Comparison of ENCODE assay signal across 27 cellular contexts in the genomic region with DNA sequence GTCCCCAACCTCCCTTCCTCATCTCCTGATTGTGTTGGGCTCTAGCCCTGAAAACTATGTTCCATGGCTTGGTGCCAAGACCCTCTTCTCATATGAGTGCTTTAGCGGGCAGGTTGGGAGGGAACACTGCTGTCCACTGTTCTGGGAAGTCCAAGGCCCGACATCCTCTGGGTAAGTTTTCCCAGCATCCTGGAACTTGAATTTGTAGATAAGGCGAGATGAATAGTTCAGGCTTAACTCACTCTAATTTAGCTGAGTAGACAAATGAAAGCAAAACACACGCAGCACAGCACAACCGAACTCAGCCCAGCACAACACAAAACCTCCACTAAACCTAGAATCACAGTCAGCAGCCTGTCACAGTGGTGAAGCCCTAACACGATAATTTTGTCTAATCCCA.
DNase-seq lines count a peak whose midpoint lies in the region; ATAC-seq, FAIRE-seq and TF ChIP-seq lines count a peak whose summit lies in the region.
"Had no signal": no experiment of that assay in that cellular context is flagged by ENCODE, and none has a peak within 500 bp of the region (broad histone marks: within the 10 kb centered on the region; RNA-seq: fewer than 3 reads in every experiment).

No MANE protein-coding gene starts in this region.

- H2AK5ac ChIP-seq in H1 (ENCODE audit: low read depth, low read length) = no peak overlapping the region

- H3K23me2 ChIP-seq in H1 (ENCODE audit: low read depth, low read length) = no peaks in the 10 kb centered on the region

- no peak overlapping the region for H2BK12ac ChIP-seq in H1 (ENCODE audit: low read depth, low read length)

- H2BK120ac ChIP-seq in H1 (replicated peaks; ENCODE audit: low read depth, low read length) = no peak overlapping the region

- H3K27ac ChIP-seq in H1 (ENCODE audit: low read depth, low read length) (no peak overlapping the region), right cardiac atrium (ENCODE audit: low read length) (peak overlapping the region; percentile 56), thyroid gland (peak overlapping the region; percentile 55 to 87 (median 72))
- H3K27ac ChIP-seq: lower lobe of right lung, psoas muscle, RWPE1, upper lobe of left lung, WERI-Rb-1 had no signal

- no peak overlapping the region for H4K91ac ChIP-seq in H1 (replicated peaks; ENCODE audit: insufficient read length, low read length)

- CTCF ChIA-PET in H1 (lab: Charles Lee; ENCODE audit: partially characterized antibody) = interaction anchor here (0.8 to 1.3 kb wide), 3 partner anchors 16 to 531 kb away, joined by 3 to 4 read pairs (median 3); no protein-coding TSS in a partner anchor

- no peaks in the 10 kb centered on the region for H3K79me2 ChIP-seq in H1 (ENCODE audit: control insufficient read depth in 1 of 2, insufficient read depth in 2 of 2, low read length in 2 of 2)

- FAIRE-seq in H1 (lab: Jason Lieb, UNC) = no peak
- FAIRE-seq: kidney had no signal

- H3K56ac ChIP-seq in H1 (replicated peaks; ENCODE audit: insufficient read length, low read depth, low read length) = no peak overlapping the region

- H3K14ac ChIP-seq in H1 (ENCODE audit: insufficient read length) = no peak overlapping the region

- H4K8ac ChIP-seq in H1 (ENCODE audit: extremely low read depth, insufficient read depth, low read length) = no peak overlapping the region

- H3K9ac ChIP-seq in H1 (replicated peaks in 1 of 4; ENCODE audit: extremely low read depth in 1 of 4, low read depth in 3 of 4, low read length in 3 of 4) = no peak overlapping the region

- TF ChIP-seq EP300 in H1 (IDR thresholded peaks at IDR 0.05; ENCODE audit: borderline replicate concordance in 1 of 2, low read depth in 2 of 2, low read length in 2 of 2) = no peak

- intact Hi-C loops in Right ventricle myocardium inferior (cut with DNase I) = no loop called here
- intact Hi-C loops in cardiac septum (cut with DNase I) = no loop called here
- intact Hi-C loops in right cardiac atrium (cut with DNase I) = no loop called here
- intact Hi-C loops in thyroid gland (cut with DNase I) = no loop called here

- H3K4ac ChIP-seq in H1 (replicated peaks; ENCODE audit: insufficient read length, low read depth, low read length) = no peak overlapping the region

- no peak for TF ChIP-seq RAD21 in H1 (IDR thresholded peaks at IDR 0.05 in 1 of 2, conservative IDR thresholded peaks at IDR 0.05 in 1 of 2; ENCODE audit: low read depth in 2 of 2, low read length in 2 of 2)

- no peak overlapping the region for H2BK15ac ChIP-seq in H1 (ENCODE audit: low read length)

- H2AFZ ChIP-seq in H1 (ENCODE audit: low read length) = 0 out of 2 replicates have a peak overlapping the region, but pooled peaks have one; percentile 30

- H3K23ac ChIP-seq in H1 (ENCODE audit: insufficient read length) = no peak overlapping the region

- ATAC-seq in Right ventricle myocardium inferior (peak; percentile 20), right cardiac atrium (peak; percentile 41 to 55), GM18858 (IDR thresholded peaks at IDR 0.05; ENCODE audit: unreplicated experiment) (no peak), HG03439 (IDR thresholded peaks at IDR 0.05; ENCODE audit: unreplicated experiment) (no peak)
- ATAC-seq: activated naive CD4-positive, alpha-beta T cell treated with anti-CD3 and anti-CD28 coated beads, Interleukin-2, amount 50 U/mL, for 72 hours; activated T-helper 17 cell treated with anti-CD3 and anti-CD28 coated beads, Interleukin-2, amount 50 U/mL, for 72 hours; CD8-positive, alpha-beta T cell; lower lobe of right lung; naive thymus-derived CD8-positive, alpha-beta T cell; psoas muscle; stimulated activated memory B cell treated with anti-CD40 and anti-IgM and Interleukin-4, amounts not matched to agents 10 μg/mL and 1 μg/mL and 100 μg/mL, for 72 hours; T-cell had no signal

- H3K36me3 ChIP-seq in H1 (ENCODE audit: control insufficient read depth in 2 of 4, insufficient read depth in 4 of 4, low read length in 3 of 4) = no peaks in the 10 kb centered on the region
- no peaks in the 10 kb centered on the region for H3K36me3 ChIP-seq in thyroid gland
- H3K36me3 ChIP-seq: BE2C, lower lobe of right lung, upper lobe of left lung, WERI-Rb-1 had no signal

- no peaks in the 10 kb centered on the region for H3K79me1 ChIP-seq in H1 (ENCODE audit: low read depth, low read length)

- H4K5ac ChIP-seq in H1 (ENCODE audit: insufficient read length, low read depth, low read length) = no peak overlapping the region

- no peak overlapping the region for H2BK20ac ChIP-seq in H1 (ENCODE audit: low read length)

- H3K4me3 ChIP-seq in H1 (ENCODE audit: extremely low read depth in 1 of 4, insufficient read depth in 2 of 4, low read depth in 3 of 4, low read length in 4 of 4) (no peak overlapping the region), right cardiac atrium (ENCODE audit: low read length) (peak overlapping the region; percentile 3), thyroid gland (replicated peaks in 1 of 3) (no peak overlapping the region)
- H3K4me3 ChIP-seq: lower lobe of right lung, psoas muscle, upper lobe of left lung had no signal

- H2BK5ac ChIP-seq in H1 (ENCODE audit: low read depth, low read length) = no peak overlapping the region

- POLR2A ChIA-PET in H1 (lab: Charles Lee; ENCODE audit: partially characterized antibody) = no interaction called here

- no peaks in the 10 kb centered on the region for H4K20me1 ChIP-seq in H1 (replicated peaks in 1 of 2; ENCODE audit: control insufficient read depth in 1 of 2, insufficient read depth in 2 of 2, low read length in 2 of 2)

- DNase-seq in Right ventricle myocardium inferior (ENCODE audit: missing footprints) (no peak), cardiac septum (ENCODE audit: low spot score) (no peak), H1 (ENCODE audit: low read depth in 1 of 2, low spot score in 2 of 2) (no peak), right cardiac atrium (no peak), thyroid gland (peak; percentile 29 to 58), NCI-H524 treated with DMSO at 0.1 percent for 48 hours (lab: John Stamatoyannopoulos, UW) (no peak)
- DNase-seq: activated CD4-positive, alpha-beta T cell treated with anti-CD3 and anti-CD28 coated beads for 4 hours; BE2C; CD8-positive, alpha-beta T cell; EL; erythroblast; kidney; lower lobe of right lung; naive thymus-derived CD8-positive, alpha-beta T cell; NCI-H187 treated with DMSO at 0.1 percent for 48 hours; NCI-H226; NCI-H774; psoas muscle; T-cell; upper lobe of left lung; WERI-Rb-1 had no signal

- H3K27me3 ChIP-seq in H1 (replicated peaks in 1 of 4; ENCODE audit: control insufficient read depth in 3 of 4, extremely low read depth in 1 of 4, insufficient read depth in 3 of 4, low read length in 3 of 4) (no peaks in the 10 kb centered on the region), right cardiac atrium (ENCODE audit: control insufficient read depth, insufficient read depth) (no peaks in the 10 kb centered on the region), thyroid gland (no peaks in the 10 kb centered on the region)
- H3K27me3 ChIP-seq: BE2C, upper lobe of left lung had no signal

- WGBS in H1 (ENCODE audit: extremely low coverage in 1 of 2, insufficient coverage in 1 of 2, insufficient read length in 1 of 2, insufficient replicate concordance in 2 of 2, low coverage in 1 of 2, low lambda C conversion rate in 2 of 2, missing lambda C conversion rate in 1 of 2), 2 experiments = 91% methylated on average over 6 of the region's 6 CpGs; no CpG with 5 or more reads in 1 of the 2 experiments
- WGBS in right cardiac atrium = 23% methylated on average over 6 of the region's 6 CpGs
- 24 to 36% methylated on average over 6 of the region's 6 CpGs for WGBS in thyroid gland, 2 donors

- no peak for TF ChIP-seq CTCF in H1 (IDR thresholded peaks at IDR 0.05; ENCODE audit: control extremely low read depth in 1 of 3, insufficient read depth in 1 of 3, low read depth in 1 of 3, low read length in 3 of 3)
- TF ChIP-seq CTCF in thyroid gland (IDR thresholded peaks at IDR 0.05) = no peak

- H3K18ac ChIP-seq in H1 (ENCODE audit: extremely low read depth, low read length) = no peak overlapping the region

- no peak for TF ChIP-seq POLR2A in H1 (IDR thresholded peaks at IDR 0.05; ENCODE audit: control extremely low read depth in 1 of 2, low read depth in 2 of 2, low read length in 2 of 2)
- TF ChIP-seq POLR2A in thyroid gland (IDR thresholded peaks at IDR 0.05) = no peak

- no peaks in the 10 kb centered on the region for H3K9me3 ChIP-seq in H1 (ENCODE audit: insufficient read depth in 2 of 2, low read depth in 1 of 2, low read length in 1 of 2)
- no peaks in the 10 kb centered on the region for H3K9me3 ChIP-seq in right cardiac atrium (ENCODE audit: control insufficient read depth, low read length)
- no peaks in the 10 kb centered on the region for H3K9me3 ChIP-seq in thyroid gland
- H3K9me3 ChIP-seq: BE2C, lower lobe of right lung, psoas muscle, upper lobe of left lung had no signal

- no peaks in the 10 kb centered on the region for H3K4me1 ChIP-seq in H1 (replicated peaks in 1 of 4; ENCODE audit: control insufficient read depth in 3 of 4, insufficient read depth in 4 of 4, low read length in 3 of 4)
- H3K4me1 ChIP-seq in right cardiac atrium (ENCODE audit: control insufficient read depth, insufficient read depth, low read length) = peaks cover 4% of the 10 kb centered on the region
- H3K4me1 ChIP-seq in thyroid gland = peaks cover 4 to 18% of the 10 kb centered on the region in 2 donors
- H3K4me1 ChIP-seq: BE2C, lower lobe of right lung, psoas muscle, upper lobe of left lung had no signal

- H3K4me2 ChIP-seq in H1 (ENCODE audit: insufficient read depth in 1 of 2, low read depth in 2 of 2, low read length in 2 of 2) = no peak overlapping the region

TF ChIP-seq in H1, 55 proteins besides CTCF, POLR2A, EP300 and RAD21:
- TF ChIP-seq SAP30 (IDR thresholded peaks at IDR 0.05; ENCODE audit: insufficient read depth, insufficient replicate concordance, low read length) (no peak), SP4 (IDR thresholded peaks at IDR 0.05; ENCODE audit: low read length) (no peak), EGR1 (IDR thresholded peaks at IDR 0.05; ENCODE audit: borderline replicate concordance, low read depth, low read length) (no peak), JUN (IDR thresholded peaks at IDR 0.05; ENCODE audit: low read depth, low read length) (no peak)

Comparison
In these comparisons a context has a peak if more than half of its experiments do, and no peak if none do; other contexts are left out.
1. ATAC-seq: peak in Right ventricle myocardium inferior (single experiment) and right cardiac atrium (2 of 2); none in GM18858 (single experiment) and HG03439 (single experiment).
2. DNase-seq: peak in thyroid gland (2 of 2); none in Right ventricle myocardium inferior (single experiment), cardiac septum (single experiment), H1 (0 of 2), right cardiac atrium (0 of 3) and NCI-H524 treated with DMSO at 0.1 percent for 48 hours (single experiment).